ENCODE assay signal across 1 cellular context in genomic region chr9:38393128-38393809, GRCh38.
TF ChIP-seq lines count a peak whose summit lies in the region.

No MANE protein-coding gene starts in this region.

TF ChIP-seq in HEK293, 187 proteins besides CTCF, POLR2A, EP300 and RAD21 (continued from another document):
- TF ChIP-seq ZNF335 (tag by site-specific recombination; conservative IDR thresholded peaks at IDR 0.05) (peak; percentile 34), ZNF132 (tag by site-specific recombination; IDR thresholded peaks at IDR 0.05; ENCODE audit: borderline replicate concordance) (no peak), ZFP3 (tag by site-specific recombination; IDR thresholded peaks at IDR 0.05; ENCODE audit: low read depth) (no peak), ZBTB1 (tag by site-specific recombination; IDR thresholded peaks at IDR 0.05) (no peak), ZNF518A (tag by site-specific recombination; conservative IDR thresholded peaks at IDR 0.05; ENCODE audit: low read depth) (no peak), PATZ1 (tag by site-specific recombination; IDR thresholded peaks at IDR 0.05) (no peak), ZNF510 (tag by site-specific recombination; IDR thresholded peaks at IDR 0.05; ENCODE audit: insufficient replicate concordance) (no peak), REST (tag by site-specific recombination; IDR thresholded peaks at IDR 0.05) (no peak)
